ENCODE assay signal across 10 cellular contexts in the genomic region with DNA sequence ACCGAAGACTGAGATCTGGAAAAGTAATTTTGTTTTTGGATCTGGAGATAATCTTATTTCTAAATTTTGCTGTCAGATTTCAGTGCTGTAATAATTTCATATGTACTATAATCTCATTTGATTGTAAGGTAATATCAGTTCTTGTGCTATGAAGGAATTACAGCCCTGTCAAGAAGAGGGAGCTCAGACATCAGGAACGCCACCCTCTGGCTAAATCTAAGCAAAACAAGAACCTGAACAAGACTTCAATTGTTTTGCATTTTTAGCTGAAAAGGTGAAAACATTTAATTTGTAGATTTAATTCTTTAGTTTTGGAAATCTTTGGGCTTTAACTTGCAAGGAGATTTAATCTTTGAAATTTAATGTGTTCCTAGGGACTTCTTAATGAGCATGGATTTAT.
DNase-seq lines count a peak whose midpoint lies in the region; ATAC-seq and TF ChIP-seq lines count a peak whose summit lies in the region.
"Had no signal": no experiment of that assay in that cellular context is flagged by ENCODE, and none has a peak within 500 bp of the region (broad histone marks: within the 10 kb centered on the region; RNA-seq: fewer than 3 reads in every experiment).

No MANE protein-coding gene starts in this region.

- H3K4me1 ChIP-seq in DOHH2 (ENCODE audit: control insufficient read depth, low read length), result no peaks in the 10 kb centered on the region
- no peaks in the 10 kb centered on the region for H3K4me1 ChIP-seq in mucosa of descending colon (ENCODE audit: low read depth)
- no peaks in the 10 kb centered on the region for H3K4me1 ChIP-seq in A673 (ENCODE audit: insufficient read depth, low read length, poor library complexity, severe bottlenecking)

- H3K4me2 ChIP-seq in DOHH2 (ENCODE audit: low read length), result no peak overlapping the region

- H3K27ac ChIP-seq in DOHH2 (ENCODE audit: low read depth, low read length) (no peak overlapping the region), A673 (ENCODE audit: low read depth, low read length, poor library complexity, severe bottlenecking) (no peak overlapping the region)

- H3K36me3 ChIP-seq in DOHH2 (ENCODE audit: control insufficient read depth, low read length) (no peaks in the 10 kb centered on the region), mucosa of descending colon (ENCODE audit: low read depth) (no peaks in the 10 kb centered on the region), A673 (ENCODE audit: insufficient read depth, low read length, poor library complexity, severe bottlenecking) (no peaks in the 10 kb centered on the region)

- TF ChIP-seq CTCF in DOHH2 (IDR thresholded peaks at IDR 0.05; ENCODE audit: low read depth, low read length, poor library complexity, severe bottlenecking) (peak; percentile 41), LNCaP clone FGC (IDR thresholded peaks at IDR 0.05; ENCODE audit: control insufficient read depth, extremely low read depth, insufficient read depth) (peak; percentile 70), mucosa of descending colon (IDR thresholded peaks at IDR 0.05) (peak; percentile 31), A673 (conservative IDR thresholded peaks at IDR 0.05; ENCODE audit: low read depth, low read length) (no peak)

- CTCF ChIA-PET in A673 (lab: Charles Lee), result no interaction called here

- no peaks in the 10 kb centered on the region for H3K79me2 ChIP-seq in DOHH2 (ENCODE audit: control insufficient read depth, low read length)

- POLR2A ChIA-PET in A673 (lab: Charles Lee; ENCODE audit: low non-redundant PET), result no interaction called here

- DNase-seq in LNCaP clone FGC (ENCODE audit: low read depth) (peak; percentile 38), T47D (ENCODE audit: low read depth in 1 of 2, low spot score in 1 of 2) (peak; percentile 1 to 2), mucosa of descending colon (peak in 1 of 3 donors; percentile 54), A673 (ENCODE audit: low spot score) (no peak)
- DNase-seq: nephron progenitor cell; stimulated activated naive CD8-positive, alpha-beta T cell treated with anti-CD3 and anti-CD28 coated beads, Interleukin-15, amount 100 ng/mL, for 72 hours had no signal

- H3K9me2 ChIP-seq in DOHH2 (replicated peaks; ENCODE audit: control insufficient read depth, low read length), result no peaks in the 10 kb centered on the region

- ATAC-seq in mucosa of descending colon (peak; percentile 54), HG02759 (IDR thresholded peaks at IDR 0.05; ENCODE audit: unreplicated experiment) (no peak), HG03095 (IDR thresholded peaks at IDR 0.05; ENCODE audit: unreplicated experiment) (no peak), HG02981 (IDR thresholded peaks at IDR 0.05; ENCODE audit: unreplicated experiment) (no peak)
- ATAC-seq: stimulated activated naive CD8-positive, alpha-beta T cell treated with anti-CD3 and anti-CD28 coated beads, Interleukin-15, amount 100 ng/mL, for 72 hours had no signal

- intact Hi-C loops in mucosa of descending colon (cut with DNase I, micrococcal nuclease) (loop anchor here in 1 of 2 donors (5.0 kb wide), 1 partner anchor 147 kb away; no protein-coding TSS in a partner anchor), A673 (cut with micrococcal nuclease; ENCODE audit: unreplicated experiment) (no loop called here)

- in situ Hi-C loops in T47D (cut with HindIII; ENCODE audit: low pct_unique_long_range_greater_than_20kb, low sequenced_read_pairs), result no loop called here

- H3K9me3 ChIP-seq in DOHH2 (ENCODE audit: control insufficient read depth, insufficient read depth, low read length) (no peaks in the 10 kb centered on the region), mucosa of descending colon (no peaks in the 10 kb centered on the region), A673 (ENCODE audit: low read depth, low read length, poor library complexity, severe bottlenecking) (peaks cover 6% of the 10 kb centered on the region)

- no TSS peak for BruUV-seq in A673 (replicated peaks; lab: Mats Ljungman, UMichigan)

- no peaks in the 10 kb centered on the region for H3F3A ChIP-seq in DOHH2 (ENCODE audit: control insufficient read depth, insufficient read depth)

- H4K20me1 ChIP-seq in DOHH2 (ENCODE audit: control insufficient read depth, insufficient read depth, low read depth, low read length), result no peaks in the 10 kb centered on the region

- H3K27me3 ChIP-seq in DOHH2 (ENCODE audit: control insufficient read depth, low read length) (no peaks in the 10 kb centered on the region), A673 (replicated peaks; ENCODE audit: insufficient read depth, low read depth, low read length, poor library complexity) (no peaks in the 10 kb centered on the region)

- H3K4me3 ChIP-seq in DOHH2 (ENCODE audit: low read length) (no peak overlapping the region), LNCaP clone FGC (ENCODE audit: low read depth, low read length) (no peak overlapping the region), mucosa of descending colon (no peak overlapping the region), A673 (ENCODE audit: low read depth, low read length, poor library complexity, severe bottlenecking) (no peak overlapping the region)
